Comparison of ENCODE assay signal across 22 cellular contexts in genomic region chr9:93974151-93974550, GRCh38. TPM values are rescaled to one million over a fixed set of nuclear protein-coding genes. Genes with fewer than 3 reads are reported as not detected.
"Had no signal": no experiment of that assay in that cellular context is flagged by ENCODE, and none has a peak within 500 bp of the region (broad histone marks: within the 10 kb centered on the region; RNA-seq: fewer than 3 reads in every experiment).

No MANE protein-coding gene starts in this region.

- DNase-seq: activated CD4-positive, alpha-beta T cell treated with anti-CD3 and anti-CD28 coated beads, Interleukin-2, amount 10 ng/mL, durations not matched to agents 7 days and 5 days; activated gamma-delta T cell treated with Interleukin-2 at 50 U/mL for 16 hours; amygdala; brain microvascular endothelial cell; effector CD4-positive, alpha-beta T cell; heart right ventricle; naive B cell; spleen had no signal

- H3K9ac ChIP-seq: neural progenitor cell had no signal

- H3K27ac ChIP-seq: brain microvascular endothelial cell, coronary artery, gastroesophageal sphincter, heart right ventricle, neural progenitor cell, spleen, thoracic aorta had no signal

- H3K9me3 Mint-ChIP-seq: central memory CD8-positive, alpha-beta T cell; T-helper 2 cell treated with Interferon-gamma antibody and Interleukin-4, amounts not matched to agents 5 μg/mL and 100 μg/mL, for 36 hours had no signal

- H3K4me1 ChIP-seq: heart right ventricle, neural progenitor cell, spleen had no signal

- ATAC-seq: gastroesophageal sphincter, sciatic nerve had no signal

- H3K36me3 ChIP-seq: brain microvascular endothelial cell, gastroesophageal sphincter, heart right ventricle, neural progenitor cell, spleen, thoracic aorta had no signal

- H3K4me1 Mint-ChIP-seq: activated CD4-positive, alpha-beta T cell treated with anti-CD3 and anti-CD28 coated beads, Interleukin-2, amount 10 ng/mL, durations not matched to agents 7 days and 5 days; central memory CD8-positive, alpha-beta T cell; naive B cell; neural progenitor cell had no signal

- H3K4me3 ChIP-seq: coronary artery, gastroesophageal sphincter, heart right ventricle, neural progenitor cell, spleen, thoracic aorta had no signal

- H3K36me3 Mint-ChIP-seq: neural progenitor cell had no signal

- H3K4me3 Mint-ChIP-seq: activated CD4-positive, alpha-beta T cell treated with anti-CD3 and anti-CD28 coated beads, Interleukin-2, amount 10 ng/mL, durations not matched to agents 7 days and 5 days; activated naive CD8-positive, alpha-beta T cell; central memory CD8-positive, alpha-beta T cell; naive B cell; neural progenitor cell; stimulated activated naive CD8-positive, alpha-beta T cell treated with anti-CD3 and anti-CD28 coated beads, Interleukin-15, Interleukin-2, amounts not matched to agents 100 ng/mL and 50 ng/mL, for 24 hours; T-helper 2 cell treated with Interferon-gamma antibody and Interleukin-4, amounts not matched to agents 5 μg/mL and 100 μg/mL, for 36 hours had no signal

- H2AFZ ChIP-seq: neural progenitor cell had no signal

- H3K4me2 ChIP-seq: neural progenitor cell had no signal

- FAIRE-seq: endothelial cell of umbilical vein, urothelium cell line had no signal

- H3K27me3 ChIP-seq: brain microvascular endothelial cell, gastroesophageal sphincter, neural progenitor cell had no signal

- H3K27ac Mint-ChIP-seq: activated CD4-positive, alpha-beta T cell treated with anti-CD3 and anti-CD28 coated beads, Interleukin-2, amount 10 ng/mL, durations not matched to agents 7 days and 5 days; activated naive CD8-positive, alpha-beta T cell; neural progenitor cell; stimulated activated naive CD8-positive, alpha-beta T cell treated with anti-CD3 and anti-CD28 coated beads, Interleukin-15, Interleukin-2, amounts not matched to agents 100 ng/mL and 50 ng/mL, for 24 hours; T-helper 2 cell treated with Interferon-gamma antibody and Interleukin-4, amounts not matched to agents 5 μg/mL and 100 μg/mL, for 36 hours had no signal

RNA-seq across cellular contexts. Expression of gene BARX1, which starts 19.0 kb away (rescaled TPM):
- total RNA-seq: activated CD4-positive, alpha-beta T cell treated with anti-CD3 and anti-CD28 coated beads, Interleukin-2, amount 10 ng/mL, durations not matched to agents 7 days and 5 days; endothelial cell of umbilical vein; fibroblast of lung; lung microvascular endothelial cell; pulmonary artery endothelial cell; sciatic nerve; spleen; thoracic aorta had no signal
- polyA plus RNA-seq: endothelial cell of umbilical vein, fibroblast of lung had no signal
